ENCODE assay signal across 27 cellular contexts in the genomic region with DNA sequence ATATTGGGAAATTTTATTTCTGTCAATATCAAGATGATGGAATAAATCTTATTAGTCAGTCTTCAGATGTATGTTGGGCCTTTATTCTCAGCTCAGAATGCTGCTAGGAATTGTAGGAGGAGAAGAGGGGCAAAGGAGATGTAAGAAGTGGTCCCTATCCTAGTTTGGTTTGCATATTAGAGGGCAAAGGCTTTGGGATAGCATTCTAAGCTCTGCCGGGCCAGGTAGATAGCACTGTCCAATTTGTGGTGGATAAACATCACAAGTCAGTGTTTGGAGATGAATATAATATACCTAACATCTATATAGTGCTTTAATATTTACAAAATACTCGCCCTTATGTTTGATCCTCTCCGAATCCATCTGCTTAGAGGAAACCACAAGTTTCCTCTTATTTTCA.
"Had no signal": no experiment of that assay in that cellular context is flagged by ENCODE, and none has a peak within 500 bp of the region (broad histone marks: within the 10 kb centered on the region; RNA-seq: fewer than 3 reads in every experiment).

No MANE protein-coding gene starts in this region.

- ATAC-seq: activated naive CD4-positive, alpha-beta T cell treated with anti-CD3 and anti-CD28 coated beads, Interleukin-2, amount 50 U/mL, for 72 hours; activated T-cell treated with anti-CD3 and anti-CD28 coated beads, Interleukin-2, amount 50 U/mL, for 72 hours; esophagus mucosa; heart left ventricle had no signal

- H3K36me3 Mint-ChIP-seq: activated naive CD4-positive, alpha-beta T cell treated with anti-CD3 and anti-CD28 coated beads, Interleukin-2, amount 10 ng/mL, durations not matched to agents 7 days and 5 days; activated naive CD4-positive, alpha-beta T cell treated with anti-CD3 and anti-CD28 coated beads, Interleukin-2, amount 50 U/mL, for 72 hours; activated naive CD8-positive, alpha-beta T cell treated with anti-CD3 and anti-CD28 coated beads, Interleukin-2, amount 10 ng/mL, durations not matched to agents 7 days and 5 days; brain had no signal

- H3K9me3 ChIP-seq: ascending aorta, breast epithelium, colonic mucosa had no signal

- H3K9me3 Mint-ChIP-seq: activated CD4-positive, alpha-beta T cell treated with anti-CD3 and anti-CD28 coated beads, Interleukin-2, amount 10 ng/mL, durations not matched to agents 7 days and 5 days; activated naive CD4-positive, alpha-beta T cell treated with anti-CD3 and anti-CD28 coated beads, Interleukin-2, amount 10 ng/mL, durations not matched to agents 7 days and 5 days; activated naive CD8-positive, alpha-beta T cell treated with anti-CD3 and anti-CD28 coated beads, Interleukin-2, amount 10 ng/mL, durations not matched to agents 7 days and 5 days; endodermal cell had no signal

- H3K4me1 ChIP-seq: breast epithelium, colonic mucosa, heart left ventricle had no signal

- H3K4me3 Mint-ChIP-seq: activated CD4-positive, alpha-beta memory T cell treated with anti-CD3 and anti-CD28 coated beads, Interleukin-2, amount 10 ng/mL, durations not matched to agents 7 days and 5 days; activated CD4-positive, alpha-beta T cell treated with anti-CD3 and anti-CD28 coated beads, Interleukin-2, amount 10 ng/mL, durations not matched to agents 7 days and 5 days; activated naive CD4-positive, alpha-beta T cell treated with anti-CD3 and anti-CD28 coated beads, Interleukin-2, amount 10 ng/mL, durations not matched to agents 7 days and 5 days; activated naive CD8-positive, alpha-beta T cell treated with anti-CD3 and anti-CD28 coated beads, Interleukin-2, amount 10 ng/mL, durations not matched to agents 7 days and 5 days; activated T-cell treated with anti-CD3 and anti-CD28 coated beads, Interleukin-2, amount 50 U/mL, for 24 hours; activated T-cell treated with anti-CD3 and anti-CD28 coated beads, Interleukin-2, amount 50 U/mL, for 72 hours; brain; endodermal cell had no signal

- DNase-seq: activated CD4-positive, alpha-beta memory T cell treated with anti-CD3 and anti-CD28 coated beads, Interleukin-2, amount 10 ng/mL, durations not matched to agents 7 days and 5 days; activated CD4-positive, alpha-beta T cell treated with anti-CD3 and anti-CD28 coated beads for 1 hour; activated CD4-positive, alpha-beta T cell treated with anti-CD3 and anti-CD28 coated beads for 4 hours; activated CD4-positive, alpha-beta T cell treated with anti-CD3 and anti-CD28 coated beads, Interleukin-2, amount 10 ng/mL, durations not matched to agents 7 days and 5 days; activated CD4-positive, alpha-beta T cell treated with anti-CD3 and anti-CD28 coated beads, Interleukin-2, amount 50 U/mL, for 4 hours; activated CD8-positive, alpha-beta memory T cell treated with anti-CD3 and anti-CD28 coated beads, Interleukin-2, amount 50 U/mL, for 48 hours; activated gamma-delta T cell; activated naive CD4-positive, alpha-beta T cell; activated naive CD4-positive, alpha-beta T cell treated with anti-CD3 and anti-CD28 coated beads, Interleukin-2, amount 10 ng/mL, durations not matched to agents 7 days and 5 days; activated naive CD8-positive, alpha-beta T cell treated with anti-CD3 and anti-CD28 coated beads, Interleukin-2, amount 10 ng/mL, durations not matched to agents 7 days and 5 days; activated T-cell treated with anti-CD3 and anti-CD28 coated beads for 4 hours; activated T-cell treated with anti-CD3 and anti-CD28 coated beads, Interleukin-2, amount 50 U/mL, for 24 hours; activated T-cell treated with anti-CD3 and anti-CD28 coated beads, Interleukin-2, amount 50 U/mL, for 72 hours; central memory CD4-positive, alpha-beta T cell; cerebellar nuclear complex; colonic mucosa; effector memory CD4-positive, alpha-beta T cell; endodermal cell; foreskin fibroblast; heart left ventricle; T-helper 2 cell had no signal

- H3K27me3 ChIP-seq: ascending aorta, breast epithelium, cardiac muscle cell, colonic mucosa, heart left ventricle had no signal

- H3K27me3 Mint-ChIP-seq: activated CD4-positive, alpha-beta memory T cell treated with anti-CD3 and anti-CD28 coated beads, Interleukin-2, amount 10 ng/mL, durations not matched to agents 7 days and 5 days; activated CD4-positive, alpha-beta T cell treated with anti-CD3 and anti-CD28 coated beads, Interleukin-2, amount 10 ng/mL, durations not matched to agents 7 days and 5 days; activated naive CD4-positive, alpha-beta T cell treated with anti-CD3 and anti-CD28 coated beads, Interleukin-2, amount 10 ng/mL, durations not matched to agents 7 days and 5 days; activated naive CD8-positive, alpha-beta T cell treated with anti-CD3 and anti-CD28 coated beads, Interleukin-2, amount 10 ng/mL, durations not matched to agents 7 days and 5 days; activated T-cell treated with anti-CD3 and anti-CD28 coated beads, Interleukin-2, amount 50 U/mL, for 24 hours; brain had no signal

- H3K4me3 ChIP-seq: ascending aorta, breast epithelium, cardiac muscle cell, colonic mucosa, heart left ventricle had no signal

- H3K27ac ChIP-seq: ascending aorta, breast epithelium, colonic mucosa, heart left ventricle had no signal

- H3K27ac Mint-ChIP-seq: activated CD4-positive, alpha-beta memory T cell treated with anti-CD3 and anti-CD28 coated beads, Interleukin-2, amount 10 ng/mL, durations not matched to agents 7 days and 5 days; activated CD4-positive, alpha-beta T cell treated with anti-CD3 and anti-CD28 coated beads, Interleukin-2, amount 10 ng/mL, durations not matched to agents 7 days and 5 days; activated naive CD4-positive, alpha-beta T cell treated with anti-CD3 and anti-CD28 coated beads, Interleukin-2, amount 10 ng/mL, durations not matched to agents 7 days and 5 days; activated naive CD4-positive, alpha-beta T cell treated with anti-CD3 and anti-CD28 coated beads, Interleukin-2, amount 50 U/mL, for 72 hours; activated naive CD8-positive, alpha-beta T cell treated with anti-CD3 and anti-CD28 coated beads, Interleukin-2, amount 10 ng/mL, durations not matched to agents 7 days and 5 days; activated T-cell treated with anti-CD3 and anti-CD28 coated beads, Interleukin-2, amount 50 U/mL, for 24 hours; activated T-cell treated with anti-CD3 and anti-CD28 coated beads, Interleukin-2, amount 50 U/mL, for 72 hours; brain had no signal

- H3K36me3 ChIP-seq: ascending aorta, breast epithelium, cardiac muscle cell, colonic mucosa, heart left ventricle had no signal

- H3K4me1 Mint-ChIP-seq: activated CD4-positive, alpha-beta memory T cell treated with anti-CD3 and anti-CD28 coated beads, Interleukin-2, amount 10 ng/mL, durations not matched to agents 7 days and 5 days; activated CD4-positive, alpha-beta T cell treated with anti-CD3 and anti-CD28 coated beads, Interleukin-2, amount 10 ng/mL, durations not matched to agents 7 days and 5 days; activated naive CD4-positive, alpha-beta T cell treated with anti-CD3 and anti-CD28 coated beads, Interleukin-2, amount 10 ng/mL, durations not matched to agents 7 days and 5 days; activated naive CD8-positive, alpha-beta T cell treated with anti-CD3 and anti-CD28 coated beads, Interleukin-2, amount 10 ng/mL, durations not matched to agents 7 days and 5 days had no signal
